Comparison of ENCODE assay signal across 18 cellular contexts in the genomic region with DNA sequence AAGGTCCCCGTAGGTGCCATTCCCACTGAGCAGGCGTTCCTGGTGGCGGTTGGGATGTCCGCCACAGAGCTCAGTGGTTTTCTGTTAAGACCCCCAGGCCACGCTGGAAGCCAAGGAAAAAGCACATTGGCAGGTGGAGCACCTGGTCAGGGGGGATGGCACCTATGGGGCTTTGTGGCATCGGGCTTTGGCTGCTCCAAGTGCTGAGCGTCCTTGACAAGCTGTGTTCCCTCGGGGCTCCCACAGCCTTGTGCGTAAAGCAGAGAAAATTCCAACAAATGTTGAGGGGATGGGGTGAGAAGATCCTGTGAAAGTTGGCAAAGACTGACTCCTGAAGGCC.
"Had no signal": no experiment of that assay in that cellular context is flagged by ENCODE, and none has a peak within 500 bp of the region (broad histone marks: within the 10 kb centered on the region; RNA-seq: fewer than 3 reads in every experiment).

No MANE protein-coding gene starts in this region.

- H3K9ac ChIP-seq: neural progenitor cell, parathyroid adenoma had no signal

- H2AFZ ChIP-seq: neural progenitor cell, parathyroid adenoma had no signal

- H3K4me1 Mint-ChIP-seq: activated CD4-positive, alpha-beta T cell treated with anti-CD3 and anti-CD28 coated beads, Interleukin-2, amount 10 ng/mL, durations not matched to agents 7 days and 5 days; neural progenitor cell had no signal

- H3K36me3 ChIP-seq: brain microvascular endothelial cell, neural progenitor cell, tibial nerve had no signal

- H3K27me3 ChIP-seq: brain microvascular endothelial cell, neural progenitor cell, SJSA1, tibial nerve had no signal

- DNase-seq: activated CD4-positive, alpha-beta T cell treated with anti-CD3 and anti-CD28 coated beads, Interleukin-2, amount 10 ng/mL, durations not matched to agents 7 days and 5 days; activated CD8-positive, alpha-beta T cell treated with anti-CD3 and anti-CD28 coated beads, Interleukin-2, amount 10 ng/mL, durations not matched to agents 7 days and 5 days; activated naive CD4-positive, alpha-beta T cell treated with anti-CD3 and anti-CD28 coated beads, Interleukin-2, amount 50 U/mL, for 16 hours; brain microvascular endothelial cell; central memory CD4-positive, alpha-beta T cell; erythroblast; mesenchymal stem cell; naive thymus-derived CD4-positive, alpha-beta T cell; stimulated activated CD4-positive, alpha-beta T cell treated with anti-CD3 and anti-CD28 coated beads, Interleukin-12 subunit alpha, Interleukin-12 subunit beta, amount 100 ng/mL, for 4 hours; stimulated activated CD4-positive, alpha-beta T cell treated with anti-CD3 and anti-CD28 coated beads, Interleukin-1b, Interleukin-23, amount 100 ng/mL, for 48 hours; stimulated activated naive CD4-positive, alpha-beta T cell treated with Interleukin-2 at 50 U/mL for 16 hours; substantia nigra had no signal

- H3K4me2 ChIP-seq: neural progenitor cell had no signal

- H3K9me3 Mint-ChIP-seq: activated CD4-positive, alpha-beta T cell treated with anti-CD3 and anti-CD28 coated beads, Interleukin-2, amount 10 ng/mL, durations not matched to agents 7 days and 5 days; naive thymus-derived CD4-positive, alpha-beta T cell; neural progenitor cell; T-helper 1 cell treated with Interleukin-12 subunit alpha and Interleukin-12 subunit beta and Interleukin-4 antibody, amounts not matched to agents 30 μg/mL and 1 μg/mL, for 36 hours had no signal

- H3K27ac ChIP-seq: brain microvascular endothelial cell, coronary artery, neural progenitor cell, parathyroid adenoma, SJSA1, tibial nerve had no signal

- H3K9me3 ChIP-seq: SJSA1, tibial nerve had no signal

- H3K36me3 Mint-ChIP-seq: neural progenitor cell had no signal

- H3K79me2 ChIP-seq: parathyroid adenoma had no signal

- H3K4me1 ChIP-seq: neural progenitor cell, parathyroid adenoma, SJSA1, tibial nerve had no signal

- H3K4me3 ChIP-seq: coronary artery, neural progenitor cell, SJSA1, tibial nerve had no signal

- H3K4me3 Mint-ChIP-seq: activated CD4-positive, alpha-beta T cell treated with anti-CD3 and anti-CD28 coated beads, Interleukin-2, amount 10 ng/mL, durations not matched to agents 7 days and 5 days; activated CD8-positive, alpha-beta T cell treated with anti-CD3 and anti-CD28 coated beads, Interleukin-2, amount 10 ng/mL, durations not matched to agents 7 days and 5 days; neural progenitor cell; T-helper 1 cell treated with Interleukin-12 subunit alpha and Interleukin-12 subunit beta and Interleukin-4 antibody, amounts not matched to agents 30 μg/mL and 1 μg/mL, for 36 hours had no signal

- H3K27ac Mint-ChIP-seq: activated CD4-positive, alpha-beta T cell treated with anti-CD3 and anti-CD28 coated beads, Interleukin-2, amount 10 ng/mL, durations not matched to agents 7 days and 5 days; activated CD8-positive, alpha-beta T cell treated with anti-CD3 and anti-CD28 coated beads, Interleukin-2, amount 10 ng/mL, durations not matched to agents 7 days and 5 days; neural progenitor cell; T-helper 1 cell treated with Interleukin-12 subunit alpha and Interleukin-12 subunit beta and Interleukin-4 antibody, amounts not matched to agents 30 μg/mL and 1 μg/mL, for 36 hours had no signal
